In the genomic region with DNA sequence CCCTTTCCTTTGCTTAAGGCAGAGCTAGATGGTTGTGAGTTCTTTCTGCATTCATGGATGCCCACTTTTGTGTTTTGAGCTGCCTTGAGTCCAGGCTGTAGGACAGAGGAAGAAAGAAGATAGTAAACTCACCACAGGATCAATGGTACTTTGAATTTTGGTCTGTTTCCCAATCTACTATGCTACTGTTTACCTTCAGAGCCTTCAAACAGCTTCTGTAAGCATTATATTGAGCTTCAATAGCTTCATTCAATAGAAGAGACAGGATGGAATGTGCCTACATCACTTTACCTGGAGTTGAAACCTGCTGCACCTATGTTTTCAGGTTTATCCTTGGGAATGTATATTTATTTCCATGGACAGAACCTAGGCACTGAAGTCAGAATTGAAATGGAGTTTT, we compare ENCODE assay signal across 1 cellular context.
A peak's percentile ranks its signal among the peaks of the same experiment; 100 is the strongest.
TF ChIP-seq lines count a peak whose summit lies in the region.

No MANE protein-coding gene starts in this region.

TF ChIP-seq in HepG2, 621 proteins besides CTCF, POLR2A, EP300 and RAD21 (continued from another document and continues in another):
- TF ChIP-seq, protein P1, sequence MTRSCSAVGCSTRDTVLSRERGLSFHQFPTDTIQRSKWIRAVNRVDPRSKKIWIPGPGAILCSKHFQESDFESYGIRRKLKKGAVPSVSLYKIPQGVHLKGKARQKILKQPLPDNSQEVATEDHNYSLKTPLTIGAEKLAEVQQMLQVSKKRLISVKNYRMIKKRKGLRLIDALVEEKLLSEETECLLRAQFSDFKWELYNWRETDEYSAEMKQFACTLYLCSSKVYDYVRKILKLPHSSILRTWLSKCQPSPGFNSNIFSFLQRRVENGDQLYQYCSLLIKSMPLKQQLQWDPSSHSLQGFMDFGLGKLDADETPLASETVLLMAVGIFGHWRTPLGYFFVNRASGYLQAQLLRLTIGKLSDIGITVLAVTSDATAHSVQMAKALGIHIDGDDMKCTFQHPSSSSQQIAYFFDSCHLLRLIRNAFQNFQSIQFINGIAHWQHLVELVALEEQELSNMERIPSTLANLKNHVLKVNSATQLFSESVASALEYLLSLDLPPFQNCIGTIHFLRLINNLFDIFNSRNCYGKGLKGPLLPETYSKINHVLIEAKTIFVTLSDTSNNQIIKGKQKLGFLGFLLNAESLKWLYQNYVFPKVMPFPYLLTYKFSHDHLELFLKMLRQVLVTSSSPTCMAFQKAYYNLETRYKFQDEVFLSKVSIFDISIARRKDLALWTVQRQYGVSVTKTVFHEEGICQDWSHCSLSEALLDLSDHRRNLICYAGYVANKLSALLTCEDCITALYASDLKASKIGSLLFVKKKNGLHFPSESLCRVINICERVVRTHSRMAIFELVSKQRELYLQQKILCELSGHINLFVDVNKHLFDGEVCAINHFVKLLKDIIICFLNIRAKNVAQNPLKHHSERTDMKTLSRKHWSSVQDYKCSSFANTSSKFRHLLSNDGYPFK (CRISPR knock-in tag; IDR thresholded peaks at IDR 0.05; ENCODE audit: borderline replicate concordance) = no peak
- no peak for TF ChIP-seq ZBTB7B (CRISPR knock-in tag; IDR thresholded peaks at IDR 0.05)
- no peak for TF ChIP-seq MED8 (CRISPR knock-in tag; IDR thresholded peaks at IDR 0.05; ENCODE audit: insufficient replicate concordance)
- TF ChIP-seq ZNF780A (CRISPR knock-in tag; IDR thresholded peaks at IDR 0.05) = no peak
- TF ChIP-seq MLLT10 (CRISPR knock-in tag; IDR thresholded peaks at IDR 0.05) = no peak
- TF ChIP-seq, protein P2, sequence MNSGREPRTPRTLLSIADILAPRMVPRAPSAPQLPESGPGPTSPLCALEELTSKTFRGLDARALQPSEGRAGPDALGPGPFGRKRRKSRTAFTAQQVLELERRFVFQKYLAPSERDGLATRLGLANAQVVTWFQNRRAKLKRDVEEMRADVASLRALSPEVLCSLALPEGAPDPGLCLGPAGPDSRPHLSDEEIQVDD (CRISPR knock-in tag; IDR thresholded peaks at IDR 0.05; ENCODE audit: borderline replicate concordance) = no peak
- TF ChIP-seq, protein P3, sequence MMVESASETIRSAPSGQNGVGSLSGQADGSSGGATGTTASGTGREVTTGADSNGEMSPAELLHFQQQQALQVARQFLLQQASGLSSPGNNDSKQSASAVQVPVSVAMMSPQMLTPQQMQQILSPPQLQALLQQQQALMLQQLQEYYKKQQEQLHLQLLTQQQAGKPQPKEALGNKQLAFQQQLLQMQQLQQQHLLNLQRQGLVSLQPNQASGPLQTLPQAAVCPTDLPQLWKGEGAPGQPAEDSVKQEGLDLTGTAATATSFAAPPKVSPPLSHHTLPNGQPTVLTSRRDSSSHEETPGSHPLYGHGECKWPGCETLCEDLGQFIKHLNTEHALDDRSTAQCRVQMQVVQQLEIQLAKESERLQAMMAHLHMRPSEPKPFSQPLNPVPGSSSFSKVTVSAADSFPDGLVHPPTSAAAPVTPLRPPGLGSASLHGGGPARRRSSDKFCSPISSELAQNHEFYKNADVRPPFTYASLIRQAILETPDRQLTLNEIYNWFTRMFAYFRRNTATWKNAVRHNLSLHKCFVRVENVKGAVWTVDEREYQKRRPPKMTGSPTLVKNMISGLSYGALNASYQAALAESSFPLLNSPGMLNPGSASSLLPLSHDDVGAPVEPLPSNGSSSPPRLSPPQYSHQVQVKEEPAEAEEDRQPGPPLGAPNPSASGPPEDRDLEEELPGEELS (CRISPR knock-in tag; IDR thresholded peaks at IDR 0.05) = 0 out of 2 replicates have a peak, but pooled peaks have one; percentile 44
- TF ChIP-seq TP53 (CRISPR knock-in tag; conservative IDR thresholded peaks at IDR 0.05) = no peak
- TF ChIP-seq ARNTL (CRISPR knock-in tag; IDR thresholded peaks at IDR 0.05) = no peak
- TF ChIP-seq, protein P4, sequence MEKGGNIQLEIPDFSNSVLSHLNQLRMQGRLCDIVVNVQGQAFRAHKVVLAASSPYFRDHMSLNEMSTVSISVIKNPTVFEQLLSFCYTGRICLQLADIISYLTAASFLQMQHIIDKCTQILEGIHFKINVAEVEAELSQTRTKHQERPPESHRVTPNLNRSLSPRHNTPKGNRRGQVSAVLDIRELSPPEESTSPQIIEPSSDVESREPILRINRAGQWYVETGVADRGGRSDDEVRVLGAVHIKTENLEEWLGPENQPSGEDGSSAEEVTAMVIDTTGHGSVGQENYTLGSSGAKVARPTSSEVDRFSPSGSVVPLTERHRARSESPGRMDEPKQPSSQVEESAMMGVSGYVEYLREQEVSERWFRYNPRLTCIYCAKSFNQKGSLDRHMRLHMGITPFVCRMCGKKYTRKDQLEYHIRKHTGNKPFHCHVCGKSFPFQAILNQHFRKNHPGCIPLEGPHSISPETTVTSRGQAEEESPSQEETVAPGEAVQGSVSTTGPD (CRISPR knock-in tag; IDR thresholded peaks at IDR 0.05) = no peak
- no peak for TF ChIP-seq HMG20B (CRISPR knock-in tag; conservative IDR thresholded peaks at IDR 0.05)
- no peak for TF ChIP-seq ZFP37 (CRISPR knock-in tag; IDR thresholded peaks at IDR 0.05; ENCODE audit: borderline replicate concordance)
- no peak for TF ChIP-seq MBNL3 (CRISPR knock-in tag; conservative IDR thresholded peaks at IDR 0.05)
- no peak for TF ChIP-seq ZFX (CRISPR knock-in tag; IDR thresholded peaks at IDR 0.05; ENCODE audit: low read depth)
- 0 out of 2 replicates have a peak, but pooled peaks have one; percentile 18 for TF ChIP-seq NCOA2 (CRISPR knock-in tag; IDR thresholded peaks at IDR 0.05)
- no peak for TF ChIP-seq REL (CRISPR knock-in tag; conservative IDR thresholded peaks at IDR 0.05)
- no peak for TF ChIP-seq CC2D1A (CRISPR knock-in tag; IDR thresholded peaks at IDR 0.05)
- TF ChIP-seq MED13 (CRISPR knock-in tag; IDR thresholded peaks at IDR 0.05) = no peak
- TF ChIP-seq REXO4 (CRISPR knock-in tag; IDR thresholded peaks at IDR 0.05; ENCODE audit: borderline replicate concordance) = no peak
- no peak for TF ChIP-seq PAF1 (CRISPR knock-in tag; IDR thresholded peaks at IDR 0.05)
- no peak for TF ChIP-seq ZKSCAN8 (CRISPR knock-in tag; IDR thresholded peaks at IDR 0.05; ENCODE audit: borderline replicate concordance)
- no peak for TF ChIP-seq TBL1XR1 (IDR thresholded peaks at IDR 0.05; ENCODE audit: borderline replicate concordance, low read length, partially characterized antibody)
- no peak for TF ChIP-seq ZNF484 (CRISPR knock-in tag; IDR thresholded peaks at IDR 0.05; ENCODE audit: borderline replicate concordance, low read depth)
- peak; percentile 57 for TF ChIP-seq TEAD3 (CRISPR knock-in tag; optimal IDR thresholded peaks at IDR 0.05; ENCODE audit: borderline replicate concordance)
- TF ChIP-seq, protein P5, sequence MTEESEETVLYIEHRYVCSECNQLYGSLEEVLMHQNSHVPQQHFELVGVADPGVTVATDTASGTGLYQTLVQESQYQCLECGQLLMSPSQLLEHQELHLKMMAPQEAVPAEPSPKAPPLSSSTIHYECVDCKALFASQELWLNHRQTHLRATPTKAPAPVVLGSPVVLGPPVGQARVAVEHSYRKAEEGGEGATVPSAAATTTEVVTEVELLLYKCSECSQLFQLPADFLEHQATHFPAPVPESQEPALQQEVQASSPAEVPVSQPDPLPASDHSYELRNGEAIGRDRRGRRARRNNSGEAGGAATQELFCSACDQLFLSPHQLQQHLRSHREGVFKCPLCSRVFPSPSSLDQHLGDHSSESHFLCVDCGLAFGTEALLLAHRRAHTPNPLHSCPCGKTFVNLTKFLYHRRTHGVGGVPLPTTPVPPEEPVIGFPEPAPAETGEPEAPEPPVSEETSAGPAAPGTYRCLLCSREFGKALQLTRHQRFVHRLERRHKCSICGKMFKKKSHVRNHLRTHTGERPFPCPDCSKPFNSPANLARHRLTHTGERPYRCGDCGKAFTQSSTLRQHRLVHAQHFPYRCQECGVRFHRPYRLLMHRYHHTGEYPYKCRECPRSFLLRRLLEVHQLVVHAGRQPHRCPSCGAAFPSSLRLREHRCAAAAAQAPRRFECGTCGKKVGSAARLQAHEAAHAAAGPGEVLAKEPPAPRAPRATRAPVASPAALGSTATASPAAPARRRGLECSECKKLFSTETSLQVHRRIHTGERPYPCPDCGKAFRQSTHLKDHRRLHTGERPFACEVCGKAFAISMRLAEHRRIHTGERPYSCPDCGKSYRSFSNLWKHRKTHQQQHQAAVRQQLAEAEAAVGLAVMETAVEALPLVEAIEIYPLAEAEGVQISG (CRISPR knock-in tag; IDR thresholded peaks at IDR 0.05) = no peak
- no peak for TF ChIP-seq ZNF331 (CRISPR knock-in tag; IDR thresholded peaks at IDR 0.05)
- TF ChIP-seq, protein P6, sequence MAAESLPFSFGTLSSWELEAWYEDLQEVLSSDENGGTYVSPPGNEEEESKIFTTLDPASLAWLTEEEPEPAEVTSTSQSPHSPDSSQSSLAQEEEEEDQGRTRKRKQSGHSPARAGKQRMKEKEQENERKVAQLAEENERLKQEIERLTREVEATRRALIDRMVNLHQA (CRISPR knock-in tag; IDR thresholded peaks at IDR 0.05) = no peak
- TF ChIP-seq, protein P7, sequence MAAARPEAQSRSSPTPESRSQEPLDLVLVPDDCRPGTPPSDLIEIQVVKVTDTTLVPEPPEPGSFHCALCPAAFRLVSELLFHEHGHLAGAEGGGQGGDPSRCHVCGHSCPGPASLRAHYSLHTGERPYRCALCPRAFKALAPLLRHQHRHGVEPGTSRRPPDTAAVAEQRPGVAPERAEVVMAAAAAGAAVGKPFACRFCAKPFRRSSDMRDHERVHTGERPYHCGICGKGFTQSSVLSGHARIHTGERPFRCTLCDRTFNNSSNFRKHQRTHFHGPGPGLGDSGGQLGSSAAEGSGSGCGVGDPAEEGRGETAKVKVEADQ (CRISPR knock-in tag; IDR thresholded peaks at IDR 0.05; ENCODE audit: borderline replicate concordance) = no peak
- TF ChIP-seq, protein P8, sequence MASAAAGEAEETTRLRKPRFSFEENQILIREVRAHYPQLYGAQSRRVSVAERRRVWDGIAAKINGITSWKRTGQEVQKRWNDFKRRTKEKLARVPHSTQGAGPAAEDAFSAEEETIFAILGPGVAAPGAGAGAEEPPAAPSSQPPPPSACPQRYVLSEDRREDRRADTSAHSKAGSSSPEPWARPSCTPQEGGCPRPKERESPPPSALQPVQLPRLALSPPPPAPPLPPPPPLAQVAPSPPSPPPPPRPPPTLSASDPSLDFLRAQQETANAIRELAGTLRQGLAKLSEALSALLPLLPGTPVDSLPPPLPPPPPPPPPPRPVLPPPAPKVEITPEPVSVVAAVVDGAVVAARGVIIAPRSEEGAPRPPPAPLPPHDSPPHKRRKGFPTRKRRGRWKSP (CRISPR knock-in tag; IDR thresholded peaks at IDR 0.05) = no peak
- no peak for TF ChIP-seq TEAD2 (CRISPR knock-in tag; IDR thresholded peaks at IDR 0.05)
- TF ChIP-seq HNF4G (IDR thresholded peaks at IDR 0.05; ENCODE audit: borderline replicate concordance, low read depth, low read length) = peak; percentile 44
- no peak for TF ChIP-seq HNF4G (CRISPR knock-in tag; IDR thresholded peaks at IDR 0.05; ENCODE audit: borderline replicate concordance, low read depth)
- peak; percentile 45; the same call in 1 of the 2 replicates for TF ChIP-seq SOX5 (CRISPR knock-in tag; IDR thresholded peaks at IDR 0.05; ENCODE audit: borderline replicate concordance)
- TF ChIP-seq ZNF296 (CRISPR knock-in tag; conservative IDR thresholded peaks at IDR 0.05) = no peak
- 0 out of 2 replicates have a peak, but pooled peaks have one; percentile 25 for TF ChIP-seq MIXL1 (CRISPR knock-in tag; IDR thresholded peaks at IDR 0.05)
- TF ChIP-seq ZSCAN21 (CRISPR knock-in tag; IDR thresholded peaks at IDR 0.05; ENCODE audit: borderline replicate concordance) = no peak
- TF ChIP-seq HDAC1 (CRISPR knock-in tag; IDR thresholded peaks at IDR 0.05) = peak; percentile 65
- no peak for TF ChIP-seq SRF (IDR thresholded peaks at IDR 0.05; ENCODE audit: low read depth, low read length)
- TF ChIP-seq FIP1L1 (IDR thresholded peaks at IDR 0.05; ENCODE audit: borderline replicate concordance, insufficient read depth, low read depth, low read length) = no peak
- TF ChIP-seq ZNF605 (CRISPR knock-in tag; IDR thresholded peaks at IDR 0.05) = no peak
- TF ChIP-seq ZNF850 (CRISPR knock-in tag; conservative IDR thresholded peaks at IDR 0.05) = no peak
- TF ChIP-seq ELF3 (CRISPR knock-in tag; IDR thresholded peaks at IDR 0.05) = no peak
- TF ChIP-seq FOXA1 (IDR thresholded peaks at IDR 0.05) = no peak
- peak; percentile 50 for TF ChIP-seq FOXA1 (CRISPR knock-in tag; IDR thresholded peaks at IDR 0.05)
- peak; percentile 50; the same call in 1 of the 2 replicates for TF ChIP-seq TCF7 (IDR thresholded peaks at IDR 0.05; ENCODE audit: low read depth)
- TF ChIP-seq BCL6 (CRISPR knock-in tag; IDR thresholded peaks at IDR 0.05) = peak; percentile 43; the same call in 1 of the 2 replicates
- no peak for TF ChIP-seq ZNF207 (IDR thresholded peaks at IDR 0.05; ENCODE audit: borderline replicate concordance)
- TF ChIP-seq ZNF24 (IDR thresholded peaks at IDR 0.05) = no peak
- TF ChIP-seq ZBTB21 (CRISPR knock-in tag; IDR thresholded peaks at IDR 0.05) = no peak
- no peak for TF ChIP-seq ZNF460 (CRISPR knock-in tag; IDR thresholded peaks at IDR 0.05; ENCODE audit: borderline replicate concordance)
- TF ChIP-seq, protein P9, sequence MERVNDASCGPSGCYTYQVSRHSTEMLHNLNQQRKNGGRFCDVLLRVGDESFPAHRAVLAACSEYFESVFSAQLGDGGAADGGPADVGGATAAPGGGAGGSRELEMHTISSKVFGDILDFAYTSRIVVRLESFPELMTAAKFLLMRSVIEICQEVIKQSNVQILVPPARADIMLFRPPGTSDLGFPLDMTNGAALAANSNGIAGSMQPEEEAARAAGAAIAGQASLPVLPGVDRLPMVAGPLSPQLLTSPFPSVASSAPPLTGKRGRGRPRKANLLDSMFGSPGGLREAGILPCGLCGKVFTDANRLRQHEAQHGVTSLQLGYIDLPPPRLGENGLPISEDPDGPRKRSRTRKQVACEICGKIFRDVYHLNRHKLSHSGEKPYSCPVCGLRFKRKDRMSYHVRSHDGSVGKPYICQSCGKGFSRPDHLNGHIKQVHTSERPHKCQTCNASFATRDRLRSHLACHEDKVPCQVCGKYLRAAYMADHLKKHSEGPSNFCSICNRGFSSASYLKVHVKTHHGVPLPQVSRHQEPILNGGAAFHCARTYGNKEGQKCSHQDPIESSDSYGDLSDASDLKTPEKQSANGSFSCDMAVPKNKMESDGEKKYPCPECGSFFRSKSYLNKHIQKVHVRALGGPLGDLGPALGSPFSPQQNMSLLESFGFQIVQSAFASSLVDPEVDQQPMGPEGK (CRISPR knock-in tag; IDR thresholded peaks at IDR 0.05) = no peak
- TF ChIP-seq, protein P10, sequence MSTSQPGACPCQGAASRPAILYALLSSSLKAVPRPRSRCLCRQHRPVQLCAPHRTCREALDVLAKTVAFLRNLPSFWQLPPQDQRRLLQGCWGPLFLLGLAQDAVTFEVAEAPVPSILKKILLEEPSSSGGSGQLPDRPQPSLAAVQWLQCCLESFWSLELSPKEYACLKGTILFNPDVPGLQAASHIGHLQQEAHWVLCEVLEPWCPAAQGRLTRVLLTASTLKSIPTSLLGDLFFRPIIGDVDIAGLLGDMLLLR (CRISPR knock-in tag; IDR thresholded peaks at IDR 0.05) = no peak
- TF ChIP-seq NFIC (IDR thresholded peaks at IDR 0.05; ENCODE audit: low read length) = 0 out of 2 replicates have a peak, but pooled peaks have one; percentile 34
- no peak for TF ChIP-seq RORA (CRISPR knock-in tag; IDR thresholded peaks at IDR 0.05)
